10 cellular contexts compared by ENCODE assay signal in the genomic region with DNA sequence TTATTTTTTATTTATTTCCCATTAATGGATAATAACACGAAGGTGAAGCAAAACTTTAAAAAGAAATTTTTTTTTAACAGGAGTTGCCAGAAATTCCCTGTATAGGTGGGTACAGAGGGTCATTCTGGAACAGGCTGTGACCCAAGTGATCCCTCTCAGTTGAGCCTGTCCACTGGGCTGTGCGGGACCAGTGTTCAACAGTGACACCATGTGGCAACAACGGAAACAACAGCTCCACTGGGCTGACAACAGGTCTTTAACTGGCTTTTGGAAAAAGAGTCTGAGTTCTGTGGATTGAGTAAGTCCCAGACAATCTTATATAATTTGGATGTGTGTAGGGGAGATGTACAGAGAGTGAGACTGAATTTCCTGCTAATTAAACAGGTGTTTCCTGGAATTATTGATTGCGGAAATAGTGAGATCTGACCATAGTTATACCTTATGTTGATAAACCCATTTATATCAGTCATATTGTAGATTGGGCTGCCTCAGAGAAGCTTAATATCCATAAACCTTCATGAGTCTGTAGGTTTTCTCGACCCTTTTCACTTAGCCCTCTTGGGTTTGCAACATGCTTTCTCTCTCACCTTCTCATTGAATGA. TPM values are rescaled to one million over a fixed set of nuclear protein-coding genes. Genes with fewer than 3 reads are reported as not detected.
A peak's percentile ranks its signal among the peaks of the same experiment; 100 is the strongest.
DNase-seq lines count a peak whose midpoint lies in the region; ATAC-seq and TF ChIP-seq lines count a peak whose summit lies in the region.
"Had no signal": no experiment of that assay in that cellular context is flagged by ENCODE, and none has a peak within 500 bp of the region (broad histone marks: within the 10 kb centered on the region; RNA-seq: fewer than 3 reads in every experiment).

No MANE protein-coding gene starts in this region.

- no peak overlapping the region for H3K27ac Mint-ChIP-seq in activated CD8-positive, alpha-beta T cell treated with anti-CD3 and anti-CD28 coated beads for 36 hours
- H3K27ac Mint-ChIP-seq in nephron progenitor cell, result no peak overlapping the region
- H3K27ac Mint-ChIP-seq: T-helper 1 cell treated with Interleukin-12 subunit alpha and Interleukin-12 subunit beta and Interleukin-4 antibody, amounts not matched to agents 30 μg/mL and 1 μg/mL, for 36 hours had no signal

- peaks cover 7% of the 10 kb centered on the region for H3K27me3 Mint-ChIP-seq in activated CD8-positive, alpha-beta T cell treated with anti-CD3 and anti-CD28 coated beads for 36 hours
- H3K27me3 Mint-ChIP-seq in nephron progenitor cell (ENCODE audit: low read depth, poor library complexity), result peaks cover 31% of the 10 kb centered on the region

- ATAC-seq in SK-N-SH treated with all-trans-retinoic acid at 6 μM for 48 hours, result no peak
- ATAC-seq in activated CD8-positive, alpha-beta T cell treated with anti-CD3 and anti-CD28 coated beads for 36 hours, result peak; percentile 66
- no peak for ATAC-seq in GM21717 (IDR thresholded peaks at IDR 0.05; ENCODE audit: unreplicated experiment)
- ATAC-seq in HG03457 (IDR thresholded peaks at IDR 0.05; ENCODE audit: unreplicated experiment), result no peak

- CTCF ChIA-PET in SK-N-SH (lab: Yijun Ruan, JAX), result interaction anchor here (0.6 to 2.0 kb wide), 6 partner anchors 9 to 22 kb away, joined by 3 to 9 read pairs (median 4); no protein-coding TSS in a partner anchor
- CTCF ChIA-PET in activated CD8-positive, alpha-beta T cell treated with anti-CD3 and anti-CD28 coated beads for 36 hours (lab: Charles Lee), result interaction anchor here (0.7 to 4.8 kb wide), 4 partner anchors 9 to 21 kb away, joined by 3 to 31 read pairs (median 4); no protein-coding TSS in a partner anchor

- H3K4me1 Mint-ChIP-seq in activated CD8-positive, alpha-beta T cell treated with anti-CD3 and anti-CD28 coated beads for 36 hours (ENCODE audit: low read depth), result no peaks in the 10 kb centered on the region
- H3K4me1 Mint-ChIP-seq in nephron progenitor cell, result peaks cover 26% of the 10 kb centered on the region

- TF ChIP-seq CTCF in SK-N-SH (IDR thresholded peaks at IDR 0.05), result peak; percentile 69
- peak; percentile 86 for TF ChIP-seq CTCF in activated CD8-positive, alpha-beta T cell treated with anti-CD3 and anti-CD28 coated beads for 36 hours (IDR thresholded peaks at IDR 0.05)
- peak; percentile 48 for TF ChIP-seq CTCF in nephron progenitor cell (IDR thresholded peaks at IDR 0.05)

- H3K4me1 ChIP-seq in SK-N-SH (ENCODE audit: control insufficient read depth in 1 of 2, insufficient read depth in 2 of 2, low read depth in 1 of 2, low read length in 1 of 2), result peaks cover 0 to 5% of the 10 kb centered on the region in 2 experiments; a peak in 1 of 4 replicates

- intact Hi-C loops in activated CD8-positive, alpha-beta T cell treated with anti-CD3 and anti-CD28 coated beads for 36 hours (cut with micrococcal nuclease), result no loop called here

- H2AFZ ChIP-seq in SK-N-SH (ENCODE audit: low read depth), result no peak overlapping the region

- no peak overlapping the region for H3K4me3 ChIP-seq in SK-N-SH (ENCODE audit: low read depth in 2 of 2, low read length in 1 of 2)
- H3K4me3 ChIP-seq: stomach had no signal

- POLR2A ChIA-PET in SK-N-SH (lab: Yijun Ruan, JAX), result no interaction called here
- POLR2A ChIA-PET in activated CD8-positive, alpha-beta T cell treated with anti-CD3 and anti-CD28 coated beads for 36 hours (lab: Charles Lee), result interaction anchor here (0.7 kb wide), 1 partner anchor 60 kb away, joined by 3 read pairs; no protein-coding TSS in a partner anchor

- 35% methylated on average over 5 of the region's 5 CpGs for WGBS in SK-N-SH (ENCODE audit: low lambda C conversion rate)

- H3K27ac ChIP-seq in SK-N-SH (ENCODE audit: low read depth in 2 of 2, low read length in 1 of 2), result no peak overlapping the region
- H3K27ac ChIP-seq: stomach had no signal

- H3K36me3 Mint-ChIP-seq in activated CD8-positive, alpha-beta T cell treated with anti-CD3 and anti-CD28 coated beads for 36 hours (ENCODE audit: low read depth), result no peaks in the 10 kb centered on the region
- no peaks in the 10 kb centered on the region for H3K36me3 Mint-ChIP-seq in nephron progenitor cell (ENCODE audit: low read depth)

- no peak overlapping the region for H3K9ac ChIP-seq in SK-N-SH

- H3K9me3 ChIP-seq in SK-N-SH, result peaks cover 9% of the 10 kb centered on the region

- peaks cover 0 to 12% of the 10 kb centered on the region in 2 experiments for H3K36me3 ChIP-seq in SK-N-SH (replicated peaks in 1 of 2; ENCODE audit: control insufficient read depth in 1 of 2, insufficient read depth in 2 of 2, low read length in 1 of 2)

- H3F3A ChIP-seq in SK-N-SH (replicated peaks; ENCODE audit: insufficient read depth), result no peaks in the 10 kb centered on the region

- no peak for TF ChIP-seq RAD21 in SK-N-SH (IDR thresholded peaks at IDR 0.05; ENCODE audit: low read length)

- no peaks in the 10 kb centered on the region for H3K27me3 ChIP-seq in SK-N-SH (ENCODE audit: insufficient read depth)

- H3K79me2 ChIP-seq in SK-N-SH (ENCODE audit: insufficient read depth), result no peaks in the 10 kb centered on the region

- DNase-seq in SK-N-SH (peak; percentile 47), HT-29 (ENCODE audit: low spot score) (peak; percentile 58), nephron progenitor cell (peak; percentile 26), GM19240 (ENCODE audit: insufficient read length, low spot score) (no peak)
- peak; percentile 55 for DNase-seq in activated CD8-positive, alpha-beta T cell treated with anti-CD3 and anti-CD28 coated beads for 36 hours
- DNase-seq: stomach had no signal

- TF ChIP-seq EP300 in SK-N-SH (IDR thresholded peaks at IDR 0.05; ENCODE audit: borderline replicate concordance in 1 of 2, low read depth in 1 of 2, low read length in 1 of 2), result no peak

- no peaks in the 10 kb centered on the region for H3K9me2 ChIP-seq in SK-N-SH

- no peak overlapping the region for H3K4me3 Mint-ChIP-seq in activated CD8-positive, alpha-beta T cell treated with anti-CD3 and anti-CD28 coated beads for 36 hours
- no peak overlapping the region for H3K4me3 Mint-ChIP-seq in nephron progenitor cell
- H3K4me3 Mint-ChIP-seq: T-helper 1 cell treated with Interleukin-12 subunit alpha and Interleukin-12 subunit beta and Interleukin-4 antibody, amounts not matched to agents 30 μg/mL and 1 μg/mL, for 36 hours had no signal

- H3K4me2 ChIP-seq in SK-N-SH, result no peak overlapping the region

- H4K20me1 ChIP-seq in SK-N-SH (ENCODE audit: insufficient read depth), result no peaks in the 10 kb centered on the region

- H3K9me3 Mint-ChIP-seq in activated CD8-positive, alpha-beta T cell treated with anti-CD3 and anti-CD28 coated beads for 36 hours, result peaks cover 23% of the 10 kb centered on the region
- H3K9me3 Mint-ChIP-seq in nephron progenitor cell, result peaks cover 39% of the 10 kb centered on the region

TF ChIP-seq in SK-N-SH, 30 proteins besides CTCF, POLR2A, EP300 and RAD21:
- TF ChIP-seq SMC3 (IDR thresholded peaks at IDR 0.05; ENCODE audit: low read depth, low read length) (no peak), MXI1 (IDR thresholded peaks at IDR 0.05; ENCODE audit: low read depth, low read length) (no peak), EZH2phosphoT487 (IDR thresholded peaks at IDR 0.05; ENCODE audit: borderline replicate concordance, low read depth) (no peak), SIN3A (IDR thresholded peaks at IDR 0.05; ENCODE audit: borderline replicate concordance, low read depth, low read length) (no peak), FOXM1 (IDR thresholded peaks at IDR 0.05; ENCODE audit: low read depth) (no peak), GATA2 (CRISPR knock-in tag; IDR thresholded peaks at IDR 0.05) (no peak), FOSL2 (IDR thresholded peaks at IDR 0.05; ENCODE audit: borderline replicate concordance, low read depth) (no peak)
TF ChIP-seq in SK-N-SH: peak in this region for 0.

TF ChIP-seq in SK-N-SH treated with all-trans-retinoic acid at 6 μM for 48 hours, 23 proteins besides CTCF, POLR2A, EP300 and RAD21:
- TF ChIP-seq OSR1 (CRISPR knock-in tag; IDR thresholded peaks at IDR 0.05) (no peak), CSDC2 (CRISPR knock-in tag; IDR thresholded peaks at IDR 0.05) (no peak), ZNF8 (CRISPR knock-in tag; IDR thresholded peaks at IDR 0.05) (no peak)
- TF ChIP-seq, protein P1, sequence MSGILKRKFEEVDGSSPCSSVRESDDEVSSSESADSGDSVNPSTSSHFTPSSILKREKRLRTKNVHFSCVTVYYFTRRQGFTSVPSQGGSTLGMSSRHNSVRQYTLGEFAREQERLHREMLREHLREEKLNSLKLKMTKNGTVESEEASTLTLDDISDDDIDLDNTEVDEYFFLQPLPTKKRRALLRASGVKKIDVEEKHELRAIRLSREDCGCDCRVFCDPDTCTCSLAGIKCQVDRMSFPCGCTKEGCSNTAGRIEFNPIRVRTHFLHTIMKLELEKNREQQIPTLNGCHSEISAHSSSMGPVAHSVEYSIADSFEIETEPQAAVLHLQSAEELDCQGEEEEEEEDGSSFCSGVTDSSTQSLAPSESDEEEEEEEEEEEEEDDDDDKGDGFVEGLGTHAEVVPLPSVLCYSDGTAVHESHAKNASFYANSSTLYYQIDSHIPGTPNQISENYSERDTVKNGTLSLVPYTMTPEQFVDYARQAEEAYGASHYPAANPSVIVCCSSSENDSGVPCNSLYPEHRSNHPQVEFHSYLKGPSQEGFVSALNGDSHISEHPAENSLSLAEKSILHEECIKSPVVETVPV (CRISPR knock-in tag; IDR thresholded peaks at IDR 0.05), result no peak

RNA-seq across cellular contexts. Expression of a gene that starts 17.6 kb away (rescaled TPM):
- 0.44 and 0.54 TPM in 2 replicates for polyA plus RNA-seq in SK-N-SH (2012; rRNA removed)
- polyA plus RNA-seq in SK-N-SH (2012; cell fraction: cytosol; rRNA removed), result 0.26 and 0.41 TPM in 2 replicates
- polyA plus RNA-seq in SK-N-SH (2012; cell fraction: nucleus; rRNA removed), result 1.5 TPM in 2 replicates
- 0.05 TPM in 1 of 2 replicates, not detected in the other for total RNA-seq in HT-29 (2014; rRNA removed; shearing (Covaris generic))
- total RNA-seq in activated CD8-positive, alpha-beta T cell treated with anti-CD3 and anti-CD28 coated beads for 36 hours, result not detected
